ENCODE assay signal across 19 cellular contexts in the genomic region with DNA sequence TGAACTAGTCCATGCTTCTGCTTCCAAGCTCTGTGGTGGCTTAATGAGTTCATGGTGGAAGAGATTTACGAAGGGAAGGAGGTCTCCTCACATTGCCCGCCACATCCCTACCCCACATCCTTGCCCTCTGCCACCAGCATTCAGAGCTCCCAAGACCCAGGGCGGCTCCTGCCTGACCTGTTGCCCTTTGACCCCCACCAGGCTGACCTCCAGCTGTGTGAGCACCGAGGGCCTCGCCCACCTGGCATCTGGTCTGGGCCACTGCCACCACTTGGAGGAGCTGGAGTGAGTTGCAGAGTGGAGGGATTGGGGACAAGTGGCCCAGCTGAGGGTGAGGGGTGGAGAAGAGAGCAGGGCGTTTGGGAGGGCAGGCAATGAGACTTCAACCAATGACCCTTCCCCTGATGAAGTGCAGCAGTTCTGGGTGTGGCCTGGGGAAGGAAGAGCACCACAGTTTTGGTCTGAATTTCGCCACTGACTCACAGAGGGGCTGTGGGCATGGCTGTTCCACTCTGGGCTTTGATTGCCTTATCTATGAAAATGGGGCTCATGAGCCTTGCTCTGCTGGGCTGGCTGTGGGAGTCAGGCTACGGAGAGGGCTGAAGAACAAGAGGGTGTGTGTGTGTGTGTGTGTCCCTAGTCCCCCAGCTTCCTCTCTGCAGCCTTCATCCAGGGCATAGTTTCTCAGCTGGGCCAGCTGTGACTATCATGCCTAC. TPM values are rescaled to one million over a fixed set of nuclear protein-coding genes. Genes with fewer than 3 reads are reported as not detected.
A peak's percentile ranks its signal among the peaks of the same experiment; 100 is the strongest.
DNase-seq lines count a peak whose midpoint lies in the region; ATAC-seq, FAIRE-seq and TF ChIP-seq lines count a peak whose summit lies in the region.
"Had no signal": no experiment of that assay in that cellular context is flagged by ENCODE, and none has a peak within 500 bp of the region (broad histone marks: within the 10 kb centered on the region; RNA-seq: fewer than 3 reads in every experiment).

No MANE protein-coding gene starts in this region.

- no peak overlapping the region for H3K9ac ChIP-seq in GM12878 (ENCODE audit: control insufficient read depth, insufficient read depth, low read length)
- H3K9ac ChIP-seq: parathyroid adenoma, SK-N-SH had no signal

- POLR2A ChIA-PET in Panc1 (lab: Charles Lee), result no interaction called here
- POLR2A ChIA-PET in GM12878 (lab: Charles Lee), result interaction anchor here (0.6 kb wide), 1 partner anchor 14 kb away, joined by 3 read pairs; no protein-coding TSS in a partner anchor

- TF ChIP-seq CTCF in Panc1 (IDR thresholded peaks at IDR 0.05) (no peak), GM12878 (IDR thresholded peaks at IDR 0.05 in 2 of 3, conservative IDR thresholded peaks at IDR 0.05 in 1 of 3; ENCODE audit: control insufficient read depth in 2 of 3, extremely low read depth in 1 of 3, insufficient read depth in 1 of 3, low read depth in 3 of 3, low read length in 3 of 3) (no peak), osteoblast (IDR thresholded peaks at IDR 0.05; ENCODE audit: extremely low read depth, low read depth, low read length) (no peak), GM10266 (IDR thresholded peaks at IDR 0.05; ENCODE audit: control insufficient read depth, insufficient read depth, low read depth, missing control alignments) (no peak)

- TF ChIP-seq EP300 in GM12878 (IDR thresholded peaks at IDR 0.05; ENCODE audit: borderline replicate concordance in 1 of 2, control insufficient read depth in 1 of 2, low read depth in 2 of 2, low read length in 2 of 2), result no peak

- no peaks in the 10 kb centered on the region for H4K20me1 ChIP-seq in GM12878 (ENCODE audit: control insufficient read depth, insufficient read depth)
- no peaks in the 10 kb centered on the region for H4K20me1 ChIP-seq in osteoblast (ENCODE audit: insufficient read depth, low read length)

- H3K9me3 ChIP-seq in Panc1 (ENCODE audit: control insufficient read depth, insufficient read depth, low read depth, low read length) (no peaks in the 10 kb centered on the region), GM12878 (replicated peaks; ENCODE audit: control insufficient read depth, insufficient read depth, low read length) (no peaks in the 10 kb centered on the region), osteoblast (ENCODE audit: low read depth, low read length) (no peaks in the 10 kb centered on the region)
- H3K9me3 ChIP-seq: SK-N-SH had no signal

- no peak for FAIRE-seq in GM12878 (lab: Jason Lieb, UNC)
- FAIRE-seq: GM12891, islet of Langerhans had no signal

- peaks cover 50% of the 10 kb centered on the region for H3K36me3 Mint-ChIP-seq in T-helper 1 cell treated with Interleukin-12 subunit alpha and Interleukin-12 subunit beta and Interleukin-4 antibody, amounts not matched to agents 30 μg/mL and 1 μg/mL, for 36 hours (ENCODE audit: low read depth)
- H3K36me3 Mint-ChIP-seq: WTC11 had no signal

- BruUV-seq in Panc1 (replicated peaks; lab: Mats Ljungman, UMichigan) (no TSS peak), GM12878 (replicated peaks; lab: Mats Ljungman, UMichigan) (no TSS peak)

- H3K27me3 ChIP-seq in Panc1 (ENCODE audit: control insufficient read depth, insufficient read depth, low read length) (no peaks in the 10 kb centered on the region), GM12878 (replicated peaks in 1 of 2; ENCODE audit: control insufficient read depth in 2 of 2, insufficient read depth in 2 of 2, low read length in 1 of 2) (no peaks in the 10 kb centered on the region), osteoblast (ENCODE audit: insufficient read depth, low read length) (no peaks in the 10 kb centered on the region)

- H3K4me3 Mint-ChIP-seq in T-helper 1 cell treated with Interleukin-12 subunit alpha and Interleukin-12 subunit beta and Interleukin-4 antibody, amounts not matched to agents 30 μg/mL and 1 μg/mL, for 36 hours, result no peak overlapping the region
- H3K4me3 Mint-ChIP-seq: WTC11 had no signal

- WGBS in GM12878 (ENCODE audit: insufficient coverage, insufficient replicate concordance, low lambda C conversion rate, missing lambda C conversion rate), result 87% methylated on average over 8 of the region's 8 CpGs

- H3K9me3 Mint-ChIP-seq in T-helper 1 cell treated with Interleukin-12 subunit alpha and Interleukin-12 subunit beta and Interleukin-4 antibody, amounts not matched to agents 30 μg/mL and 1 μg/mL, for 36 hours, result no peaks in the 10 kb centered on the region
- H3K9me3 Mint-ChIP-seq: WTC11 had no signal

- H3K4me3 ChIP-seq in Panc1 (ENCODE audit: low read depth in 2 of 2, low read length in 2 of 2) (no peak overlapping the region), GM12878 (no peak overlapping the region), osteoblast (ENCODE audit: insufficient read depth, low read length) (no peak overlapping the region)
- H3K4me3 ChIP-seq: smooth muscle cell had no signal

- H3K4me1 Mint-ChIP-seq in T-helper 1 cell treated with Interleukin-12 subunit alpha and Interleukin-12 subunit beta and Interleukin-4 antibody, amounts not matched to agents 30 μg/mL and 1 μg/mL, for 36 hours (ENCODE audit: low read depth), result peaks cover 12% of the 10 kb centered on the region

- SMC1A ChIA-PET in GM12878 (lab: Charles Lee; ENCODE audit: uncharacterized antibody, unreplicated experiment), result interaction anchor here (1.0 to 1.1 kb wide), 2 partner anchors 8 to 18 kb away, joined by 3 read pairs; no protein-coding TSS in a partner anchor

- 0 out of 2 replicates have a peak, but pooled peaks have one; percentile 26 for ATAC-seq in Panc1
- ATAC-seq in GM12878, result no peak
- ATAC-seq: WTC11 had no signal

- no peak for TF ChIP-seq RAD21 in GM12878 (IDR thresholded peaks at IDR 0.05; ENCODE audit: insufficient read depth, low read depth, low read length)

- no peaks in the 10 kb centered on the region for H3K36me3 ChIP-seq in Panc1 (ENCODE audit: control insufficient read depth, insufficient read depth, low read length)
- no peaks in the 10 kb centered on the region; a peak in 1 of 4 replicates for H3K36me3 ChIP-seq in GM12878 (ENCODE audit: control insufficient read depth in 2 of 2, insufficient read depth in 2 of 2, low read length in 1 of 2)
- H3K36me3 ChIP-seq in osteoblast (ENCODE audit: insufficient read depth, low read length), result peaks cover 23% of the 10 kb centered on the region

- RAD21 ChIA-PET in GM12878 (lab: Charles Lee; ENCODE audit: unreplicated experiment), result interaction anchor here (0.9 kb wide), 1 partner anchor 103 kb away, joined by 3 read pairs; no protein-coding TSS in a partner anchor

- peak overlapping the region; percentile 64 for H3K27ac Mint-ChIP-seq in T-helper 1 cell treated with Interleukin-12 subunit alpha and Interleukin-12 subunit beta and Interleukin-4 antibody, amounts not matched to agents 30 μg/mL and 1 μg/mL, for 36 hours
- H3K27ac Mint-ChIP-seq: WTC11 had no signal

- H3K4me2 ChIP-seq in GM12878 (ENCODE audit: control insufficient read depth, insufficient read depth) (no peak overlapping the region), osteoblast (ENCODE audit: insufficient read depth, low read length) (no peak overlapping the region)
- H3K4me2 ChIP-seq: SK-N-SH, smooth muscle cell had no signal

- H3K79me2 ChIP-seq in GM12878 (ENCODE audit: control insufficient read depth, insufficient read depth, low read length) (no peaks in the 10 kb centered on the region), osteoblast (ENCODE audit: insufficient read depth, low read length) (no peaks in the 10 kb centered on the region)
- H3K79me2 ChIP-seq: parathyroid adenoma had no signal

- no peak for DNase-seq in T-helper 1 cell
- DNase-seq in Panc1 (ENCODE audit: low read depth, low spot score), result no peak
- DNase-seq in GM12878 (ENCODE audit: low read depth, low spot score), result no peak
- DNase-seq in osteoblast (ENCODE audit: insufficient read length, low spot score, missing footprints), result peak; percentile 17
- DNase-seq in SK-N-DZ (ENCODE audit: low spot score), result no peak
- no peak for DNase-seq in GM10266 (ENCODE audit: extremely low spot score)
- DNase-seq in DMS53 treated with DMSO at 0.1 percent for 48 hours (lab: John Stamatoyannopoulos, UW; ENCODE audit: unreplicated experiment), result no peak
- DNase-seq: 8988T, midbrain, NCI-H187, NCI-H446 treated with DMSO at 0.1 percent for 48 hours, OCI-M1, SK-N-SH had no signal

- TF ChIP-seq POLR2A in GM12878 (IDR thresholded peaks at IDR 0.05; ENCODE audit: low read depth, low read length), result no peak

- H3K27ac ChIP-seq in Panc1 (ENCODE audit: low read length) (no peak overlapping the region), GM12878 (ENCODE audit: control insufficient read depth, insufficient read depth) (no peak overlapping the region), osteoblast (ENCODE audit: low read depth, low read length) (no peak overlapping the region)
- H3K27ac ChIP-seq: parathyroid adenoma had no signal

- no peaks in the 10 kb centered on the region for H3K4me1 ChIP-seq in Panc1 (ENCODE audit: control insufficient read depth, insufficient read depth, low read length)
- peaks cover 17% of the 10 kb centered on the region for H3K4me1 ChIP-seq in GM12878 (ENCODE audit: control insufficient read depth, insufficient read depth, low read length)
- H3K4me1 ChIP-seq in osteoblast (ENCODE audit: insufficient read depth, low read length), result peaks cover 8% of the 10 kb centered on the region
- H3K4me1 ChIP-seq: parathyroid adenoma had no signal

- H2AFZ ChIP-seq in GM12878 (ENCODE audit: control insufficient read depth, low read depth, low read length) (no peak overlapping the region), osteoblast (ENCODE audit: low read length) (no peak overlapping the region)
- H2AFZ ChIP-seq: parathyroid adenoma had no signal

- intact Hi-C loops in Panc1 (cut with micrococcal nuclease; ENCODE audit: unreplicated experiment), result no loop called here
- intact Hi-C loops in GM12878 (cut with micrococcal nuclease; ENCODE audit: unreplicated experiment), result no loop called here

- in situ Hi-C loops in Panc1 (cut with HindIII; ENCODE audit: low pct_unique_long_range_greater_than_20kb, low sequenced_read_pairs) (no loop called here), GM12878 (cut with MboI) (no loop called here)

- CTCF ChIA-PET in Panc1 (lab: Charles Lee), result no interaction called here
- CTCF ChIA-PET in GM12878 (lab: Yijun Ruan, JAX), result interaction anchor here (0.7 to 1.5 kb wide), 4 partner anchors 13 to 106 kb away, joined by 3 to 4 read pairs (median 3); no protein-coding TSS in a partner anchor

- no peaks in the 10 kb centered on the region for H3K27me3 Mint-ChIP-seq in T-helper 1 cell treated with Interleukin-12 subunit alpha and Interleukin-12 subunit beta and Interleukin-4 antibody, amounts not matched to agents 30 μg/mL and 1 μg/mL, for 36 hours (ENCODE audit: low read depth)

RNA-seq across cellular contexts. Expression of a gene that starts 22.6 kb away (rescaled TPM):
- total RNA-seq in Panc1 (2021; ENCODE audit: unreplicated experiment) (43.4 TPM), GM12878 (2014; rRNA removed) (13.6 and 14.5 TPM in 2 replicates), GM12878 (2014; rRNA removed; fragmentation: Illumina TruSeq; extraction: Trizol) (9.8 and 10.5 TPM in 2 replicates), GM12878 (2021) (13.7 and 14.5 TPM in 2 replicates), osteoblast (11.6 and 15.3 TPM in 2 replicates)
- polyA plus RNA-seq in Panc1 (2012; ENCODE audit: insufficient read length), result 67.7 TPM
- 7.8 and 9.0 TPM in 2 replicates for total RNA-seq in GM12878 (2013; cell fraction: nucleolus; rRNA removed)
- polyA plus RNA-seq in GM12878 (2011; ENCODE audit: low read depth), result 5.7 TPM
- polyA plus RNA-seq in GM12878 (2011; rRNA removed) (3.4 and 7.7 TPM in 2 replicates), GM12878 (2014; fragmentation: Illumina TruSeq; extraction: Trizol) (16.9 and 18.5 TPM in 2 replicates), GM12878 (2014; fragmentation: Nextera tagmentation; extraction: Ambion mirVana) (1 to 10 TPM; 4.8 to 5.6 TPM), GM12878 (2014; rRNA removed) (22.1 and 23.5 TPM in 2 replicates), GM12878 (2016; fragmentation: Nextera tagmentation; extraction: Ambion mirVana) (10 to 100 TPM in 1 of 2 experiments, 1 to 10 TPM in 1; 3.1 to 10.0 TPM)
- polyA plus RNA-seq in GM12878 (2011; cell fraction: cytosol; rRNA removed), result 8.4 and 10.6 TPM in 2 replicates
- 4.7 and 6.0 TPM in 2 replicates for polyA plus RNA-seq in GM12878 (2011; cell fraction: nucleus; rRNA removed)
- polyA plus RNA-seq in GM12878 (2012), result 7.1 and 12.0 TPM in 2 replicates
- 5.6 and 8.1 TPM in 2 replicates for polyA minus RNA-seq in GM12878 (2011; rRNA and poly(A)+ RNA removed)
- 2.5 and 2.8 TPM in 2 replicates for polyA minus RNA-seq in GM12878 (2011; cell fraction: cytosol; rRNA and poly(A)+ RNA removed)
- polyA minus RNA-seq in GM12878 (2011; cell fraction: nucleus; rRNA and poly(A)+ RNA removed), result 2.1 and 5.5 TPM in 2 replicates
- 44.8 and 47.5 TPM in 2 replicates for polyA plus RNA-seq in SK-N-DZ (2014; cell fraction: cytosol; rRNA removed)
- polyA plus RNA-seq in SK-N-DZ (2014; cell fraction: nucleus; rRNA removed), result 25.9 and 29.3 TPM in 2 replicates
